ENCODE assay signal across 14 cellular contexts in genomic region chr4:2662598-2662997, GRCh38.
DNase-seq lines count a peak whose midpoint lies in the region; FAIRE-seq and TF ChIP-seq lines count a peak whose summit lies in the region.
"Had no signal": no experiment of that assay in that cellular context is flagged by ENCODE, and none has a peak within 500 bp of the region (broad histone marks: within the 10 kb centered on the region; RNA-seq: fewer than 3 reads in every experiment).

No MANE protein-coding gene starts in this region.

- H3K36me3 ChIP-seq in bronchial epithelial cell (ENCODE audit: control insufficient read depth, insufficient read depth, low read length) = peaks cover 16% of the 10 kb centered on the region
- peaks cover 22% of the 10 kb centered on the region for H3K36me3 ChIP-seq in H7 (replicated peaks; ENCODE audit: control insufficient read depth, insufficient read depth, low read length)

- H3K27me3 ChIP-seq in bronchial epithelial cell (ENCODE audit: control insufficient read depth, insufficient read depth, low read length) (no peaks in the 10 kb centered on the region), H7 (ENCODE audit: control insufficient read depth, insufficient read depth, low read length) (no peaks in the 10 kb centered on the region)
- H3K27me3 ChIP-seq: BLaER1 had no signal

- peak; percentile 26 for DNase-seq in ACHN
- DNase-seq in HT1080 (ENCODE audit: low read depth) = peak; percentile 56
- DNase-seq in bronchial epithelial cell (ENCODE audit: low read depth) = peak; percentile 72
- peak; percentile 15 for DNase-seq in kidney glomerular epithelial cell (lab: John Stamatoyannopoulos, UW)
- no peak for DNase-seq in inferior parietal cortex (ENCODE audit: extremely low spot score)
- DNase-seq in activated CD4-positive, alpha-beta T cell treated with anti-CD3 and anti-CD28 coated beads for 4 hours = no peak
- no peak for DNase-seq in activated CD4-positive, alpha-beta T cell treated with anti-CD3 and anti-CD28 coated beads for 1 hour
- no peak for DNase-seq in H7
- DNase-seq: activated CD8-positive, alpha-beta memory T cell treated with anti-CD3 and anti-CD28 coated beads, Interleukin-2, amount 10 ng/mL, durations not matched to agents 7 days and 5 days; effector memory CD8-positive, alpha-beta T cell; nephron progenitor cell; OCI-M1 had no signal

- FAIRE-seq in bronchial epithelial cell (lab: Jason Lieb, UNC) = no peak
- FAIRE-seq: G401.6 had no signal

- H3K4me3 ChIP-seq in bronchial epithelial cell (ENCODE audit: low read depth, low read length) (no peak overlapping the region), H7 (ENCODE audit: insufficient read depth, low read depth, low read length) (no peak overlapping the region)
- H3K4me3 ChIP-seq: BLaER1 had no signal

- TF ChIP-seq CTCF in bronchial epithelial cell (IDR thresholded peaks at IDR 0.05; ENCODE audit: insufficient read depth, low read length, severe bottlenecking) = no peak

- in situ Hi-C loops in ACHN (cut with HindIII; ENCODE audit: low pct_ligation_motif_present, low pct_unique_long_range_greater_than_20kb, low sequenced_read_pairs) = no loop called here

Comparison
In these comparisons a context has a peak if more than half of its experiments do, and no peak if none do; other contexts are left out.
1. DNase-seq: peak in ACHN (single experiment), HT1080 (single experiment), bronchial epithelial cell (single experiment) and kidney glomerular epithelial cell (single experiment); none in inferior parietal cortex (single experiment), activated CD4-positive, alpha-beta T cell treated with anti-CD3 and anti-CD28 coated beads for 4 hours (0 of 2), activated CD4-positive, alpha-beta T cell treated with anti-CD3 and anti-CD28 coated beads for 1 hour (single experiment) and H7 (single experiment).